ENCODE assay signal across 1 cellular context in the genomic region with DNA sequence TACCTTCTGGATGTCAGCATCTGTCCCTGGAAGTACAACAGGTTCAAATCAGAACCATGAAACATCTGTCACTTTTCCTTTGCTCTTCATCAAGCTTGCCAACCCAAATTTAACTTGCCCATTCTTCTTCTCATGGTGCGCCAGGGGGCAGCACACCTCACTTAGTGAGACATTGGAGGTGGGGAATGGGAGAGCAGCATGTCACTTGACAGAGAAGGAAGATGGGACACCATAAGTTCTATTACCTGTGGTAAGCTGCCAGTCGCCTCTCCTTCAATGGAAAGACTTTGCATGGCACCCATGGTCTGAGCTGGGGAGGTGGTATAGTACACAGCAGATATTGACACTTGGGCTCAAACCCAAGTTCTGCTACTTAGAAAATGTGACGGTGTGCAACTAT.
TF ChIP-seq lines count a peak whose summit lies in the region.

No MANE protein-coding gene starts in this region.

TF ChIP-seq in HepG2, 621 proteins besides CTCF, POLR2A, EP300 and RAD21 (continued from another document):
- TF ChIP-seq, protein P1, sequence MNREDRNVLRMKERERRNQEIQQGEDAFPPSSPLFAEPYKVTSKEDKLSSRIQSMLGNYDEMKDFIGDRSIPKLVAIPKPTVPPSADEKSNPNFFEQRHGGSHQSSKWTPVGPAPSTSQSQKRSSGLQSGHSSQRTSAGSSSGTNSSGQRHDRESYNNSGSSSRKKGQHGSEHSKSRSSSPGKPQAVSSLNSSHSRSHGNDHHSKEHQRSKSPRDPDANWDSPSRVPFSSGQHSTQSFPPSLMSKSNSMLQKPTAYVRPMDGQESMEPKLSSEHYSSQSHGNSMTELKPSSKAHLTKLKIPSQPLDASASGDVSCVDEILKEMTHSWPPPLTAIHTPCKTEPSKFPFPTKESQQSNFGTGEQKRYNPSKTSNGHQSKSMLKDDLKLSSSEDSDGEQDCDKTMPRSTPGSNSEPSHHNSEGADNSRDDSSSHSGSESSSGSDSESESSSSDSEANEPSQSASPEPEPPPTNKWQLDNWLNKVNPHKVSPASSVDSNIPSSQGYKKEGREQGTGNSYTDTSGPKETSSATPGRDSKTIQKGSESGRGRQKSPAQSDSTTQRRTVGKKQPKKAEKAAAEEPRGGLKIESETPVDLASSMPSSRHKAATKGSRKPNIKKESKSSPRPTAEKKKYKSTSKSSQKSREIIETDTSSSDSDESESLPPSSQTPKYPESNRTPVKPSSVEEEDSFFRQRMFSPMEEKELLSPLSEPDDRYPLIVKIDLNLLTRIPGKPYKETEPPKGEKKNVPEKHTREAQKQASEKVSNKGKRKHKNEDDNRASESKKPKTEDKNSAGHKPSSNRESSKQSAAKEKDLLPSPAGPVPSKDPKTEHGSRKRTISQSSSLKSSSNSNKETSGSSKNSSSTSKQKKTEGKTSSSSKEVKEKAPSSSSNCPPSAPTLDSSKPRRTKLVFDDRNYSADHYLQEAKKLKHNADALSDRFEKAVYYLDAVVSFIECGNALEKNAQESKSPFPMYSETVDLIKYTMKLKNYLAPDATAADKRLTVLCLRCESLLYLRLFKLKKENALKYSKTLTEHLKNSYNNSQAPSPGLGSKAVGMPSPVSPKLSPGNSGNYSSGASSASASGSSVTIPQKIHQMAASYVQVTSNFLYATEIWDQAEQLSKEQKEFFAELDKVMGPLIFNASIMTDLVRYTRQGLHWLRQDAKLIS (CRISPR knock-in tag; IDR thresholded peaks at IDR 0.05), result no peak
TF ChIP-seq in HepG2: peak in this region for 3.
